ENCODE assay signal across 8 cellular contexts in the genomic region with DNA sequence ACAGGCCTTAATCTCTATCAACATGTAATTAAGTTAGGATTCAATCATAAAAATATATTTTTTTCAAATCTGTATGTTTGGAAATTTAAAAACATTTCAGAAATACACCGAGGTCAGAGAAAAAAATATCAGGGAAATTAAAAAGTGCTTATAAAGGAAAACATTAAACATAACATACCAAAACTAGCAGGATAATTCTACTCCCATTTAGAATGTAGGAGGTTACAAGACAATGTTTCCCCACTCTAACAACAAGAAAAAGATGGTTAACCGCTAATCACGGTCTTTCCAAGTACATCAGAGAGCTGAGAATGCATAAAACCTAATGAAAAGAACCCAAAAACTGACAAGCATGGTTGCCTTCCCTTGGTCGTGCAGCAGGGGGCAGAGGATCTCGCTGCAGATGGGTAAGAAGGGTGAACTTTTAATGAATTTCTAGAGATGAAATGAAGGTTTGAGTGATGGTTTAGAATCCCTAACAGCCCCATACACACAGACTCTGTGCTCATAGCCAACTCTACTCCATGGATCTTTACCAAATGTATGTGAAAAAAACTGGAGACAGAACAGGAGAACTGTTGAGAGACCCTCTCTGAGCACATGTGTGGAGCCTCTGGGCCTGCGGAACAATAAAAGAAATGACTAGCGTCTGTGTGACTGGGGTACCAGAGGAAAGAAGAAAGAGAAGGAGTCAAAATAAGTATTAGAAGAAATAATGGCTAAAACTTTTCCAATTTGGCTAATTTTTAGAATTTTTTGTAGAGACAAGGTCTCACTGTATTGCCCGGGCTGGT.
DNase-seq lines count a peak whose midpoint lies in the region; ATAC-seq lines count a peak whose summit lies in the region.

No MANE protein-coding gene starts in this region.

- H3K4me3 Mint-ChIP-seq in activated naive CD4-positive, alpha-beta T cell treated with anti-CD3 and anti-CD28 coated beads, Interleukin-2, amount 10 ng/mL, durations not matched to agents 7 days and 5 days = no peak overlapping the region

- ATAC-seq in HG03175 (IDR thresholded peaks at IDR 0.05; ENCODE audit: unreplicated experiment) = no peak

- H3K9me3 Mint-ChIP-seq in activated naive CD4-positive, alpha-beta T cell treated with anti-CD3 and anti-CD28 coated beads, Interleukin-2, amount 10 ng/mL, durations not matched to agents 7 days and 5 days = no peaks in the 10 kb centered on the region

- peak; percentile 46 for DNase-seq in ACHN
- DNase-seq in GM19238 (ENCODE audit: insufficient read length, low spot score) = peak; percentile 33
- DNase-seq in RPMI8226 = peak; percentile 30
- DNase-seq in activated naive CD4-positive, alpha-beta T cell treated with anti-CD3 and anti-CD28 coated beads, Interleukin-2, amount 10 ng/mL, durations not matched to agents 7 days and 5 days = peak; percentile 72
- DNase-seq in iPS-NIHi11 (ENCODE audit: low spot score) = peak; percentile 63
- peak; percentile 31 for DNase-seq in stimulated activated CD8-positive, alpha-beta memory T cell treated with anti-CD3 and anti-CD28 coated beads, Interleukin-15, amount 100 ng/mL, for 1 hour (ENCODE audit: low read depth)
- no peak for DNase-seq in NCI-H128 (lab: John Stamatoyannopoulos, UW; ENCODE audit: unreplicated experiment)

- in situ Hi-C loops in ACHN (cut with HindIII; ENCODE audit: low pct_ligation_motif_present, low pct_unique_long_range_greater_than_20kb, low sequenced_read_pairs) = no loop called here

- H3K27ac Mint-ChIP-seq in activated naive CD4-positive, alpha-beta T cell treated with anti-CD3 and anti-CD28 coated beads, Interleukin-2, amount 10 ng/mL, durations not matched to agents 7 days and 5 days = no peak overlapping the region

- CTCF ChIA-PET in activated naive CD4-positive, alpha-beta T cell treated with anti-CD3 and anti-CD28 coated beads, Interleukin-2, amount 10 ng/mL, durations not matched to agents 7 days and 5 days (lab: Charles Lee) = interaction anchor here (0.7 to 2.3 kb wide), 9 partner anchors 9 to 232 kb away, joined by 3 to 10 read pairs (median 4); no protein-coding TSS in a partner anchor

- H3K36me3 Mint-ChIP-seq in activated naive CD4-positive, alpha-beta T cell treated with anti-CD3 and anti-CD28 coated beads, Interleukin-2, amount 10 ng/mL, durations not matched to agents 7 days and 5 days = no peaks in the 10 kb centered on the region

- H3K27me3 Mint-ChIP-seq in activated naive CD4-positive, alpha-beta T cell treated with anti-CD3 and anti-CD28 coated beads, Interleukin-2, amount 10 ng/mL, durations not matched to agents 7 days and 5 days = peaks cover 22% of the 10 kb centered on the region

- H3K4me1 Mint-ChIP-seq in activated naive CD4-positive, alpha-beta T cell treated with anti-CD3 and anti-CD28 coated beads, Interleukin-2, amount 10 ng/mL, durations not matched to agents 7 days and 5 days = peaks cover 12% of the 10 kb centered on the region
